In the genomic region with DNA sequence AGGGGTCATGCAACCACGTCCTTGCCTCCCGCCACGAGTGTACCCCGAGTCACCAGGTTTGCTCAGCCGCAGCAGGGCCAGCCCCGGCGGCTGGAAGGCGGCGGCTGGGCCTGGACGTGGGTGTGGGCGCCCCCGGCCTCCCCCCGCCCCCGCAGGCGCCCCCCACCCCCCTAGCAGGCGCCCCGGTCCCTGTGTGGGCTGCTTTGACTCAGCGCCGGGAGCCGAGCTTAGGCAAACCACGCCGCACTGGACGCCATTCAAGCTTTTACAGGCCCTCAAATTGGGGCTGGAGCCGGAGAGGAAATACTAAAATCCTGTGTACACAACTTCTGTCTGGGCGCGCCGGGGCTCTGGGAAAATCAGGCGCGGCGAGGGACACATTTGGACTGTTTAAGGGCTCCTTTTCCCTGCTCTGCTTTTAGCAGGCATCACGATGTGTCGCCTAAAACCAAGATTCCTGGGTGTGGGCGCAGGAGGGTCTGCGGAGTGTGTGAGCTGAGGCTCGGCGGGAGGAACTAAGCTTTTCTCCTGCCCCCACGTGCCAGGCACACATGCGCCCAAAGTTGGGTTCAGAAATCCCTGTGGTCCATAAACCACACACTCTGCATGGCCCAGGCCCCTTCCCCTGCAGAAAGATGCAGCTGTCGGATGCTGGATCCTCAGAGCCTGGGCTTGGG, we compare ENCODE assay signal across 11 cellular contexts. TPM values are rescaled to one million over a fixed set of nuclear protein-coding genes. Genes with fewer than 3 reads are reported as not detected.
DNase-seq lines count a peak whose midpoint lies in the region; ATAC-seq, FAIRE-seq and TF ChIP-seq lines count a peak whose summit lies in the region.
"Had no signal": no experiment of that assay in that cellular context is flagged by ENCODE, and none has a peak within 500 bp of the region (broad histone marks: within the 10 kb centered on the region; RNA-seq: fewer than 3 reads in every experiment).

No MANE protein-coding gene starts in this region.

- no peaks in the 10 kb centered on the region for H3K27me3 ChIP-seq in prostate gland (replicated peaks; ENCODE audit: insufficient read depth)

- DNase-seq in DMS153 (lab: John Stamatoyannopoulos, UW), result peak; percentile 19
- no peak for DNase-seq in RWPE1 (ENCODE audit: low spot score)
- peak; percentile 44 for DNase-seq in fibroblast of pulmonary artery (ENCODE audit: low read depth)
- peak; percentile 69 for DNase-seq in prostate gland (ENCODE audit: low spot score)
- DNase-seq in medulla oblongata (ENCODE audit: extremely low spot score), result no peak
- DNase-seq in HTR-8/SVneo (ENCODE audit: insufficient read length, low spot score), result no peak
- DNase-seq in NCI-H774 (lab: John Stamatoyannopoulos, UW), result no peak
- DNase-seq: activated CD4-positive, alpha-beta T cell treated with anti-CD3 and anti-CD28 coated beads, Interleukin-2, amount 50 U/mL, for 48 hours; stimulated activated CD4-positive, alpha-beta T cell treated with anti-CD3 and anti-CD28 coated beads, Interleukin-4, amount 100 ng/mL, for 1 hour had no signal

- FAIRE-seq in HTR-8/SVneo (lab: Jason Lieb, UNC), result no peak
- FAIRE-seq: D721Med had no signal

- H3K4me3 ChIP-seq in fibroblast of pulmonary artery (replicated peaks; ENCODE audit: low read depth, low read length) (no peak overlapping the region), prostate gland (peak overlapping the region in 1 of 2 donors; percentile 9)

- H3K36me3 ChIP-seq in prostate gland, result no peaks in the 10 kb centered on the region

- CTCF ChIA-PET in RWPE1 (lab: Yijun Ruan, JAX), result interaction anchor here (1.1 to 6.8 kb wide), 2 partner anchors 62 to 82 kb away, joined by 5 to 99 read pairs; no protein-coding TSS in a partner anchor

- no peak for TF ChIP-seq CTCF in RWPE1 (conservative IDR thresholded peaks at IDR 0.05; ENCODE audit: low read depth)
- TF ChIP-seq CTCF in fibroblast of pulmonary artery (IDR thresholded peaks at IDR 0.05; ENCODE audit: low read length, missing control alignments), result no peak
- no peak for TF ChIP-seq CTCF in prostate gland (IDR thresholded peaks at IDR 0.05)

- ATAC-seq in HG03565 (IDR thresholded peaks at IDR 0.05; ENCODE audit: unreplicated experiment), result no peak

- intact Hi-C loops in prostate gland (cut with DNase I), result no loop called here

- WGBS in prostate gland, result 26% methylated on average over 27 of the region's 39 CpGs

- peak overlapping the region; percentile 58 for H3K27ac ChIP-seq in RWPE1
- peak overlapping the region; percentile 37 to 49 for H3K27ac ChIP-seq in prostate gland

- no peak for TF ChIP-seq POLR2A in prostate gland (IDR thresholded peaks at IDR 0.05)

- POLR2A ChIA-PET in RWPE1 (lab: Yijun Ruan, JAX; ENCODE audit: low non-redundant PET), result no interaction called here

- H3K4me1 ChIP-seq in prostate gland (replicated peaks), result peaks cover 15% of the 10 kb centered on the region

- no peaks in the 10 kb centered on the region for H3K9me3 ChIP-seq in prostate gland

RNA-seq across cellular contexts. Expression of gene ATOH8, which starts 57.5 kb away (rescaled TPM):
- total RNA-seq in prostate gland, result 10 to 100 TPM; 40.1 to 49.8 TPM

Comparison
In these comparisons a context has a peak if more than half of its experiments do, and no peak if none do; other contexts are left out.
1. DNase-seq: peak in DMS153 (single experiment), fibroblast of pulmonary artery (single experiment) and prostate gland (single experiment); none in RWPE1 (single experiment), medulla oblongata (single experiment), HTR-8/SVneo (single experiment) and NCI-H774 (single experiment).